24 cellular contexts compared by ENCODE assay signal in genomic region chr12:12480074-12480473, GRCh38.
DNase-seq lines count a peak whose midpoint lies in the region; ATAC-seq lines count a peak whose summit lies in the region.
"Had no signal": no experiment of that assay in that cellular context is flagged by ENCODE, and none has a peak within 500 bp of the region (broad histone marks: within the 10 kb centered on the region; RNA-seq: fewer than 3 reads in every experiment).

No MANE protein-coding gene starts in this region.

- no peak overlapping the region for H3K4me3 Mint-ChIP-seq in T-helper 1 cell treated with Interleukin-12 subunit alpha and Interleukin-12 subunit beta and Interleukin-4 antibody, amounts not matched to agents 30 μg/mL and 1 μg/mL, for 36 hours
- no peak overlapping the region for H3K4me3 Mint-ChIP-seq in activated naive CD4-positive, alpha-beta T cell treated with anti-CD3 and anti-CD28 coated beads, Interleukin-2, amount 50 U/mL, for 24 hours
- H3K4me3 Mint-ChIP-seq in activated T-helper 17 cell treated with anti-CD3 and anti-CD28 coated beads, Interleukin-2, amount 50 U/mL, for 72 hours, result peak overlapping the region; percentile 85
- peak overlapping the region; percentile 47 for H3K4me3 Mint-ChIP-seq in stimulated activated naive CD8-positive, alpha-beta T cell treated with anti-CD3 and anti-CD28 coated beads, Interleukin-15, Interleukin-2, amounts not matched to agents 100 ng/mL and 50 ng/mL, for 24 hours
- H3K4me3 Mint-ChIP-seq: CD14-positive monocyte; dendritic cell treated with granulocyte-macrophage colony-stimulating factor and Interleukin-4, amounts not matched to agents 40 ng/mL and 50 ng/mL, for 4 days; neural progenitor cell had no signal

- H3K27me3 ChIP-seq in GM23248 (replicated peaks; ENCODE audit: insufficient read depth), result no peaks in the 10 kb centered on the region
- H3K27me3 ChIP-seq: hepatocyte, MG63, neural progenitor cell, right atrium auricular region had no signal

- H3K9me3 ChIP-seq in GM23248 (ENCODE audit: low read depth), result no peaks in the 10 kb centered on the region
- H3K9me3 ChIP-seq: MG63, right atrium auricular region had no signal

- peaks cover 6% of the 10 kb centered on the region; the same call in 1 of the 2 replicates for H3K36me3 ChIP-seq in GM23248 (ENCODE audit: low read depth)
- H3K36me3 ChIP-seq: neural progenitor cell had no signal

- DNase-seq in T-helper 1 cell (no peak), GM23248 (no peak), HPDE6-E6E7 (ENCODE audit: extremely low spot score) (no peak)
- no peak for DNase-seq in activated naive CD4-positive, alpha-beta T cell treated with anti-CD3 and anti-CD28 coated beads, Interleukin-2, amount 50 U/mL, for 16 hours
- DNase-seq: 8988T; activated CD4-positive, CD25-positive, alpha-beta regulatory T cell treated with anti-CD3 and anti-CD28 coated beads, Interleukin-2, amount 50 U/mL, for 72 hours; caudate nucleus; DMS 273 treated with DMSO at 0.1 percent for 48 hours; KG1; left cardiac atrium; mammary epithelial cell; MG63; NCI-H1417; NCI-H2081 treated with DMSO at 0.1 percent for 48 hours; NCI-H748 treated with DMSO at 0.1 percent for 48 hours had no signal

- H3K27ac Mint-ChIP-seq in T-helper 1 cell treated with Interleukin-12 subunit alpha and Interleukin-12 subunit beta and Interleukin-4 antibody, amounts not matched to agents 30 μg/mL and 1 μg/mL, for 36 hours, result peak overlapping the region; percentile 37
- peak overlapping the region; percentile 57 for H3K27ac Mint-ChIP-seq in activated naive CD4-positive, alpha-beta T cell treated with anti-CD3 and anti-CD28 coated beads, Interleukin-2, amount 50 U/mL, for 24 hours
- H3K27ac Mint-ChIP-seq in activated T-helper 17 cell treated with anti-CD3 and anti-CD28 coated beads, Interleukin-2, amount 50 U/mL, for 72 hours, result peak overlapping the region; percentile 98
- peak overlapping the region; percentile 94 for H3K27ac Mint-ChIP-seq in stimulated activated naive CD8-positive, alpha-beta T cell treated with anti-CD3 and anti-CD28 coated beads, Interleukin-15, Interleukin-2, amounts not matched to agents 100 ng/mL and 50 ng/mL, for 24 hours
- H3K27ac Mint-ChIP-seq: dendritic cell treated with granulocyte-macrophage colony-stimulating factor and Interleukin-4, amounts not matched to agents 40 ng/mL and 50 ng/mL, for 4 days; neural progenitor cell had no signal

- peaks cover 46% of the 10 kb centered on the region for H3K4me1 Mint-ChIP-seq in T-helper 1 cell treated with Interleukin-12 subunit alpha and Interleukin-12 subunit beta and Interleukin-4 antibody, amounts not matched to agents 30 μg/mL and 1 μg/mL, for 36 hours (ENCODE audit: low read depth)
- H3K4me1 Mint-ChIP-seq in activated naive CD4-positive, alpha-beta T cell treated with anti-CD3 and anti-CD28 coated beads, Interleukin-2, amount 50 U/mL, for 24 hours, result peaks cover 62% of the 10 kb centered on the region
- peaks cover 55% of the 10 kb centered on the region for H3K4me1 Mint-ChIP-seq in activated T-helper 17 cell treated with anti-CD3 and anti-CD28 coated beads, Interleukin-2, amount 50 U/mL, for 72 hours
- H3K4me1 Mint-ChIP-seq in stimulated activated naive CD8-positive, alpha-beta T cell treated with anti-CD3 and anti-CD28 coated beads, Interleukin-15, Interleukin-2, amounts not matched to agents 100 ng/mL and 50 ng/mL, for 24 hours (ENCODE audit: low read depth), result peaks cover 84% of the 10 kb centered on the region
- H3K4me1 Mint-ChIP-seq: neural progenitor cell had no signal

- H4K20me1 ChIP-seq in GM23248 (ENCODE audit: insufficient read depth), result no peaks in the 10 kb centered on the region

- peak; percentile 5 for ATAC-seq in activated T-helper 17 cell treated with anti-CD3 and anti-CD28 coated beads, Interleukin-2, amount 50 U/mL, for 72 hours (replicated peaks)
- ATAC-seq: left cardiac atrium had no signal

- no peak overlapping the region for H3K4me2 ChIP-seq in GM23248 (ENCODE audit: unreplicated experiment)
- H3K4me2 ChIP-seq: hepatocyte, neural progenitor cell had no signal

- in situ Hi-C loops in GM23248 (cut with MboI), result no loop called here

- no peaks in the 10 kb centered on the region for H3K27me3 Mint-ChIP-seq in T-helper 1 cell treated with Interleukin-12 subunit alpha and Interleukin-12 subunit beta and Interleukin-4 antibody, amounts not matched to agents 30 μg/mL and 1 μg/mL, for 36 hours (ENCODE audit: low read depth)
- H3K27me3 Mint-ChIP-seq in activated naive CD4-positive, alpha-beta T cell treated with anti-CD3 and anti-CD28 coated beads, Interleukin-2, amount 50 U/mL, for 24 hours, result no peaks in the 10 kb centered on the region
- no peaks in the 10 kb centered on the region for H3K27me3 Mint-ChIP-seq in activated T-helper 17 cell treated with anti-CD3 and anti-CD28 coated beads, Interleukin-2, amount 50 U/mL, for 72 hours
- no peaks in the 10 kb centered on the region for H3K27me3 Mint-ChIP-seq in stimulated activated naive CD8-positive, alpha-beta T cell treated with anti-CD3 and anti-CD28 coated beads, Interleukin-15, Interleukin-2, amounts not matched to agents 100 ng/mL and 50 ng/mL, for 24 hours
- H3K27me3 Mint-ChIP-seq: dendritic cell treated with granulocyte-macrophage colony-stimulating factor and Interleukin-4, amounts not matched to agents 40 ng/mL and 50 ng/mL, for 4 days had no signal

- H3K4me1 ChIP-seq in GM23248 (ENCODE audit: insufficient read depth), result no peaks in the 10 kb centered on the region
- H3K4me1 ChIP-seq: right atrium auricular region had no signal

- no peaks in the 10 kb centered on the region for H3F3A ChIP-seq in GM23248 (ENCODE audit: insufficient read depth)

- no peak overlapping the region for H2AFZ ChIP-seq in GM23248
- H2AFZ ChIP-seq: hepatocyte, neural progenitor cell had no signal

- H3K79me2 ChIP-seq in GM23248 (ENCODE audit: insufficient read depth), result no peaks in the 10 kb centered on the region

- H3K9me2 ChIP-seq in GM23248 (ENCODE audit: insufficient read depth), result no peaks in the 10 kb centered on the region

- H3K4me3 ChIP-seq in GM23248, result no peak overlapping the region
- H3K4me3 ChIP-seq: hepatocyte, MG63, neural progenitor cell, right atrium auricular region had no signal

- 96 to 100% methylated on average over 5 of the region's 5 CpGs for WGBS in GM23248 (ENCODE audit: low coverage in 1 of 2, low lambda C conversion rate in 2 of 2, missing lambda C conversion rate in 2 of 2), 2 experiments

- H3K9me3 Mint-ChIP-seq in T-helper 1 cell treated with Interleukin-12 subunit alpha and Interleukin-12 subunit beta and Interleukin-4 antibody, amounts not matched to agents 30 μg/mL and 1 μg/mL, for 36 hours, result no peaks in the 10 kb centered on the region
- H3K9me3 Mint-ChIP-seq in activated naive CD4-positive, alpha-beta T cell treated with anti-CD3 and anti-CD28 coated beads, Interleukin-2, amount 50 U/mL, for 24 hours, result no peaks in the 10 kb centered on the region
- H3K9me3 Mint-ChIP-seq in activated T-helper 17 cell treated with anti-CD3 and anti-CD28 coated beads, Interleukin-2, amount 50 U/mL, for 72 hours, result no peaks in the 10 kb centered on the region
- no peaks in the 10 kb centered on the region for H3K9me3 Mint-ChIP-seq in stimulated activated naive CD8-positive, alpha-beta T cell treated with anti-CD3 and anti-CD28 coated beads, Interleukin-15, Interleukin-2, amounts not matched to agents 100 ng/mL and 50 ng/mL, for 24 hours
- H3K9me3 Mint-ChIP-seq: CD14-positive monocyte; dendritic cell treated with granulocyte-macrophage colony-stimulating factor and Interleukin-4, amounts not matched to agents 40 ng/mL and 50 ng/mL, for 4 days; neural progenitor cell had no signal

- no peak overlapping the region for H3K9ac ChIP-seq in GM23248
- H3K9ac ChIP-seq: neural progenitor cell had no signal

- H3K36me3 Mint-ChIP-seq in T-helper 1 cell treated with Interleukin-12 subunit alpha and Interleukin-12 subunit beta and Interleukin-4 antibody, amounts not matched to agents 30 μg/mL and 1 μg/mL, for 36 hours (ENCODE audit: low read depth), result peaks cover 50% of the 10 kb centered on the region
- peaks cover 19% of the 10 kb centered on the region for H3K36me3 Mint-ChIP-seq in activated naive CD4-positive, alpha-beta T cell treated with anti-CD3 and anti-CD28 coated beads, Interleukin-2, amount 50 U/mL, for 24 hours
- H3K36me3 Mint-ChIP-seq in activated T-helper 17 cell treated with anti-CD3 and anti-CD28 coated beads, Interleukin-2, amount 50 U/mL, for 72 hours (ENCODE audit: low read depth), result no peaks in the 10 kb centered on the region
- H3K36me3 Mint-ChIP-seq in stimulated activated naive CD8-positive, alpha-beta T cell treated with anti-CD3 and anti-CD28 coated beads, Interleukin-15, Interleukin-2, amounts not matched to agents 100 ng/mL and 50 ng/mL, for 24 hours (ENCODE audit: low read depth), result peaks cover 73% of the 10 kb centered on the region

- no peak overlapping the region for H3K27ac ChIP-seq in GM23248
- H3K27ac ChIP-seq: neural progenitor cell, right atrium auricular region had no signal

Comparison
In these comparisons a context has a peak if more than half of its experiments do, and no peak if none do; other contexts are left out.
1. H3K27ac Mint-ChIP-seq: peak in every context shown above with its lines; median percentile 98 in activated T-helper 17 cell treated with anti-CD3 and anti-CD28 coated beads, Interleukin-2, amount 50 U/mL, for 72 hours; 94 in stimulated activated naive CD8-positive, alpha-beta T cell treated with anti-CD3 and anti-CD28 coated beads, Interleukin-15, Interleukin-2, amounts not matched to agents 100 ng/mL and 50 ng/mL, for 24 hours; 57 in activated naive CD4-positive, alpha-beta T cell treated with anti-CD3 and anti-CD28 coated beads, Interleukin-2, amount 50 U/mL, for 24 hours; 37 in T-helper 1 cell treated with Interleukin-12 subunit alpha and Interleukin-12 subunit beta and Interleukin-4 antibody, amounts not matched to agents 30 μg/mL and 1 μg/mL, for 36 hours.
2. H3K4me3 Mint-ChIP-seq: peak in activated T-helper 17 cell treated with anti-CD3 and anti-CD28 coated beads, Interleukin-2, amount 50 U/mL, for 72 hours (single experiment) and stimulated activated naive CD8-positive, alpha-beta T cell treated with anti-CD3 and anti-CD28 coated beads, Interleukin-15, Interleukin-2, amounts not matched to agents 100 ng/mL and 50 ng/mL, for 24 hours (single experiment); none in T-helper 1 cell treated with Interleukin-12 subunit alpha and Interleukin-12 subunit beta and Interleukin-4 antibody, amounts not matched to agents 30 μg/mL and 1 μg/mL, for 36 hours (single experiment) and activated naive CD4-positive, alpha-beta T cell treated with anti-CD3 and anti-CD28 coated beads, Interleukin-2, amount 50 U/mL, for 24 hours (single experiment).